Comparison of ENCODE assay signal across 8 cellular contexts in genomic region chr15:45635191-45635638, GRCh38. TPM values are rescaled to one million over a fixed set of nuclear protein-coding genes. Genes with fewer than 3 reads are reported as not detected.
DNase-seq lines count a peak whose midpoint lies in the region; ATAC-seq and TF ChIP-seq lines count a peak whose summit lies in the region.

No MANE protein-coding gene starts in this region.

- intact Hi-C loops in Calu3 (cut with micrococcal nuclease; ENCODE audit: unreplicated experiment) (no loop called here), dorsolateral prefrontal cortex (cut with DNase I) (no loop called here)
- intact Hi-C loops in activated CD4-positive, alpha-beta T cell treated with anti-CD3 and anti-CD28 coated beads for 36 hours (cut with DNase I, micrococcal nuclease), result loop anchor here (1.0 to 10.0 kb wide), 4 partner anchors 20 to 923 kb away; partner anchors contain the start of genes B2M (in 1 of the 2), BLOC1S6 (in 1 of the 2), PATL2 (in 1 of the 2) and SORD (in 1 of the 2)

- DNase-seq in Calu3 (peak; percentile 85), dorsolateral prefrontal cortex (peak in 1 of 10 donors; percentile 21), mesenchymal stem cell (peak; percentile 62), NCI-H526 treated with DMSO at 0.1 percent for 48 hours (lab: John Stamatoyannopoulos, UW) (no peak)
- DNase-seq in activated CD4-positive, alpha-beta T cell treated with anti-CD3 and anti-CD28 coated beads for 36 hours, result peak; percentile 83
- peak; percentile 29 for DNase-seq in stimulated activated CD8-positive, alpha-beta memory T cell treated with anti-CD3 and anti-CD28 coated beads, Interleukin-15, amount 100 ng/mL, for 24 hours (ENCODE audit: low read depth)

- H3K4me3 ChIP-seq in HUES64 (ENCODE audit: low read length) (peak overlapping the region; percentile 66), dorsolateral prefrontal cortex (peak overlapping the region; percentile 35 to 81 (median 68)), mesenchymal stem cell (ENCODE audit: insufficient read depth in 1 of 2, low read depth in 1 of 2, low read length in 2 of 2) (peak overlapping the region; percentile 77 to 97)

- peak overlapping the region; percentile 64 for H3K4me2 ChIP-seq in mesenchymal stem cell (ENCODE audit: low read length, poor library complexity, severe bottlenecking)

- TF ChIP-seq CTCF in Calu3 (IDR thresholded peaks at IDR 0.05; ENCODE audit: unreplicated experiment) (peak; percentile 53), dorsolateral prefrontal cortex (IDR thresholded peaks at IDR 0.05 in 54 of 56, conservative IDR thresholded peaks at IDR 0.05 in 2 of 56; ENCODE audit: low read depth in 1 of 56, partially characterized antibody in 56 of 56) (peak in 29 of 56 donors; percentile 8 to 50 (median 23))

- no peak overlapping the region for H3K23ac ChIP-seq in mesenchymal stem cell (ENCODE audit: low read length in 2 of 2)

- peak; percentile 45 for ATAC-seq in GM21390 (IDR thresholded peaks at IDR 0.05; ENCODE audit: unreplicated experiment)
- ATAC-seq in activated CD4-positive, alpha-beta T cell treated with anti-CD3 and anti-CD28 coated beads for 36 hours, result peak; percentile 58

- H4K8ac ChIP-seq in mesenchymal stem cell (ENCODE audit: low read length), result peak overlapping the region; percentile 52

- H3K36me3 ChIP-seq in HUES64 (ENCODE audit: insufficient read depth, low read length) (no peaks in the 10 kb centered on the region), mesenchymal stem cell (ENCODE audit: control insufficient read depth in 1 of 2, insufficient read depth in 2 of 2, low read depth in 1 of 2, low read length in 2 of 2) (peaks cover 0 to 2% of the 10 kb centered on the region in 2 experiments)

- H3K27ac Mint-ChIP-seq in Calu3 (ENCODE audit: unreplicated experiment), result peak overlapping the region; percentile 95
- H3K27ac Mint-ChIP-seq in activated CD4-positive, alpha-beta T cell treated with anti-CD3 and anti-CD28 coated beads for 36 hours, result peak overlapping the region; percentile 90

- H3K4ac ChIP-seq in mesenchymal stem cell (ENCODE audit: low read depth in 1 of 2, low read length in 2 of 2), result peak overlapping the region in 1 of 2 experiments; percentile 90

- no peak overlapping the region for H4K91ac ChIP-seq in mesenchymal stem cell (ENCODE audit: low read length)

- no peak overlapping the region for H2BK120ac ChIP-seq in mesenchymal stem cell (ENCODE audit: low read depth, low read length)

- peak overlapping the region in 1 of 2 experiments; percentile 71 for H2BK12ac ChIP-seq in mesenchymal stem cell (ENCODE audit: low read length in 2 of 2)

- WGBS in HUES64, result 2% methylated on average over 29 of the region's 29 CpGs
- 4% methylated on average over 22 of the region's 29 CpGs for WGBS in mesenchymal stem cell

- CTCF ChIA-PET in Calu3 (lab: Charles Lee), result interaction anchor here (0.9 to 1.3 kb wide), 3 partner anchors 11 to 25 kb away, joined by 3 to 4 read pairs (median 3); no protein-coding TSS in a partner anchor
- CTCF ChIA-PET in activated CD4-positive, alpha-beta T cell treated with anti-CD3 and anti-CD28 coated beads for 36 hours (lab: Charles Lee), result interaction anchor here (0.7 to 1.6 kb wide), 2 partner anchors 14 to 35 kb away, joined by 3 to 5 read pairs; no protein-coding TSS in a partner anchor

- peaks cover 26% of the 10 kb centered on the region for H3K36me3 Mint-ChIP-seq in Calu3 (ENCODE audit: insufficient read depth, unreplicated experiment)
- peaks cover 32% of the 10 kb centered on the region for H3K36me3 Mint-ChIP-seq in activated CD4-positive, alpha-beta T cell treated with anti-CD3 and anti-CD28 coated beads for 36 hours (ENCODE audit: low read depth)

- H3K9me3 ChIP-seq in HUES64 (ENCODE audit: insufficient read depth, low read depth, low read length), result no peaks in the 10 kb centered on the region
- H3K9me3 ChIP-seq in mesenchymal stem cell (ENCODE audit: control insufficient read depth, low read length), result no peaks in the 10 kb centered on the region

- TSS peak; percentile 27 for BruUV-seq in Calu3 (replicated peaks; lab: Mats Ljungman, UMichigan)

- peak overlapping the region; percentile 65 for H2AFZ ChIP-seq in mesenchymal stem cell (ENCODE audit: low read depth, low read length)

- H2AK5ac ChIP-seq in mesenchymal stem cell (ENCODE audit: low read length, severe bottlenecking), result no peak overlapping the region

- H3K4me1 Mint-ChIP-seq in Calu3 (ENCODE audit: low read depth, unreplicated experiment), result peaks cover 32% of the 10 kb centered on the region
- peaks cover 38% of the 10 kb centered on the region for H3K4me1 Mint-ChIP-seq in activated CD4-positive, alpha-beta T cell treated with anti-CD3 and anti-CD28 coated beads for 36 hours

- POLR2A ChIA-PET in activated CD4-positive, alpha-beta T cell treated with anti-CD3 and anti-CD28 coated beads for 36 hours (lab: Charles Lee), result no interaction called here

- H3K79me1 ChIP-seq in mesenchymal stem cell (replicated peaks; ENCODE audit: low read length, poor library complexity, severe bottlenecking), result peaks cover 11% of the 10 kb centered on the region

- H2BK15ac ChIP-seq in mesenchymal stem cell (ENCODE audit: low read depth, poor library complexity, severe bottlenecking), result peak overlapping the region; percentile 55

- H3K4me3 Mint-ChIP-seq in Calu3 (ENCODE audit: low read depth, unreplicated experiment), result peak overlapping the region; percentile 96
- peak overlapping the region; percentile 96 for H3K4me3 Mint-ChIP-seq in activated CD4-positive, alpha-beta T cell treated with anti-CD3 and anti-CD28 coated beads for 36 hours

- H3K18ac ChIP-seq in mesenchymal stem cell (ENCODE audit: low read depth in 1 of 2, low read length in 2 of 2), result peak overlapping the region in 1 of 2 experiments; percentile 84

- peak overlapping the region in 1 of 2 experiments; percentile 62 for H3K14ac ChIP-seq in mesenchymal stem cell (ENCODE audit: low read length in 2 of 2)

- no peaks in the 10 kb centered on the region for H3K27me3 Mint-ChIP-seq in Calu3 (ENCODE audit: unreplicated experiment)
- no peaks in the 10 kb centered on the region for H3K27me3 Mint-ChIP-seq in activated CD4-positive, alpha-beta T cell treated with anti-CD3 and anti-CD28 coated beads for 36 hours

- no peak overlapping the region for H2BK5ac ChIP-seq in mesenchymal stem cell (ENCODE audit: low read depth, low read length, poor library complexity, severe bottlenecking)

- peaks cover 58% of the 10 kb centered on the region for H3K27me3 ChIP-seq in HUES64 (ENCODE audit: insufficient read depth, low read length)
- peaks cover 0 to 16% (median 0%) of the 10 kb centered on the region in 45 donors for H3K27me3 ChIP-seq in dorsolateral prefrontal cortex
- no peaks in the 10 kb centered on the region for H3K27me3 ChIP-seq in mesenchymal stem cell (ENCODE audit: control insufficient read depth in 1 of 2, insufficient read depth in 1 of 2, low read length in 2 of 2)

- H3K27ac ChIP-seq in HUES64 (ENCODE audit: low read depth, low read length), result no peak overlapping the region
- H3K27ac ChIP-seq in dorsolateral prefrontal cortex, result peak overlapping the region in 52 of 59 donors; percentile 3 to 90 (median 70)
- H3K27ac ChIP-seq in mesenchymal stem cell (ENCODE audit: low read length, poor library complexity, severe bottlenecking), result peak overlapping the region; percentile 57

- H3K9ac ChIP-seq in HUES64 (ENCODE audit: low read depth, low read length), result peak overlapping the region; percentile 12; the same call in 1 of the 2 replicates
- H3K9ac ChIP-seq in mesenchymal stem cell (ENCODE audit: low read length), result peak overlapping the region; percentile 95

- H3K4me1 ChIP-seq in HUES64 (ENCODE audit: insufficient read depth, low read length) (no peaks in the 10 kb centered on the region), mesenchymal stem cell (ENCODE audit: control insufficient read depth, insufficient read depth, low read depth, low read length) (peaks cover 15% of the 10 kb centered on the region)

- H3K9me3 Mint-ChIP-seq in Calu3 (ENCODE audit: low read depth, unreplicated experiment), result no peaks in the 10 kb centered on the region
- H3K9me3 Mint-ChIP-seq in activated CD4-positive, alpha-beta T cell treated with anti-CD3 and anti-CD28 coated beads for 36 hours (ENCODE audit: low read depth), result no peaks in the 10 kb centered on the region

RNA-seq across cellular contexts. Expression of gene SQOR, which starts 0.4 kb away (rescaled TPM):
- total RNA-seq in Calu3 (2022) (76.0 and 76.1 TPM in 2 replicates), dorsolateral prefrontal cortex (10 to 100 TPM in 26 of 120 experiments, 1 to 10 TPM in 94; 2.8 to 18.8 (median 7.2) TPM)
- not detected for polyA plus RNA-seq in HUES64 (2013, experiment 1 of 2)
- polyA plus RNA-seq in HUES64 (2013, experiment 2 of 2), result not detected
- total RNA-seq in activated CD4-positive, alpha-beta T cell treated with anti-CD3 and anti-CD28 coated beads for 36 hours, result 100 to 1,000 TPM; 105 to 108 TPM
- 90.1 TPM for polyA plus RNA-seq in mesenchymal stem cell (2013, experiment 1 of 2)
- polyA plus RNA-seq in mesenchymal stem cell (2013, experiment 2 of 2), result 94.1 TPM

RNA-seq across cellular contexts. Expression of gene BLOC1S6, which starts 48.0 kb away (rescaled TPM):
- 27.7 and 35.0 TPM in 2 replicates for total RNA-seq in Calu3 (2022)
- polyA plus RNA-seq in HUES64 (2013, experiment 1 of 2), result 27.5 TPM
- 30.6 TPM for polyA plus RNA-seq in HUES64 (2013, experiment 2 of 2)
- total RNA-seq in activated CD4-positive, alpha-beta T cell treated with anti-CD3 and anti-CD28 coated beads for 36 hours, result 10 to 100 TPM; 36.1 to 52.5 TPM
- total RNA-seq in dorsolateral prefrontal cortex, result 10 to 100 TPM; 30.3 to 80.3 (median 55.0) TPM
- polyA plus RNA-seq in mesenchymal stem cell (2013, experiment 1 of 2), result 41.8 TPM
- 43.1 TPM for polyA plus RNA-seq in mesenchymal stem cell (2013, experiment 2 of 2)

Comparison
In these comparisons a context has a peak if more than half of its experiments do, and no peak if none do; other contexts are left out.
1. intact Hi-C loops: an anchor here in activated CD4-positive, alpha-beta T cell treated with anti-CD3 and anti-CD28 coated beads for 36 hours (1.0 to 10.0 kb wide); none called in Calu3 and dorsolateral prefrontal cortex.